ENCODE assay signal across 11 cellular contexts in genomic region chr20:40612837-40613236, GRCh38.
"Had no signal": no experiment of that assay in that cellular context is flagged by ENCODE, and none has a peak within 500 bp of the region (broad histone marks: within the 10 kb centered on the region; RNA-seq: fewer than 3 reads in every experiment).

No MANE protein-coding gene starts in this region.

- H3K9me3 ChIP-seq: HAP-1 had no signal

- H3K4me1 ChIP-seq: HAP-1 had no signal

- H3K27ac ChIP-seq: GM23248 had no signal

- H3K4me2 ChIP-seq: GM23338 had no signal

- H2AFZ ChIP-seq: GM23248, GM23338 had no signal

- DNase-seq: GM23248, GOT3, H7, H9, HCEC 1CT, HFFc6 had no signal

- H3K9ac ChIP-seq: GM23248 had no signal

- H3K4me3 ChIP-seq: GM23248, GM23338, HAP-1 had no signal

- H3K36me3 ChIP-seq: HAP-1 had no signal

- FAIRE-seq: H1, H54 had no signal

- ATAC-seq: GM23338, HCT116 had no signal
